ENCODE assay signal across 23 cellular contexts in genomic region chr20:2858591-2858990, GRCh38. TPM values are rescaled to one million over a fixed set of nuclear protein-coding genes. Genes with fewer than 3 reads are reported as not detected.
"Had no signal": no experiment of that assay in that cellular context is flagged by ENCODE, and none has a peak within 500 bp of the region (broad histone marks: within the 10 kb centered on the region; RNA-seq: fewer than 3 reads in every experiment).

No MANE protein-coding gene starts in this region.

- H3K27me3 ChIP-seq: cardiac muscle cell had no signal

- H3K4me1 Mint-ChIP-seq: activated naive CD8-positive, alpha-beta T cell treated with anti-CD3 and anti-CD28 coated beads, Interleukin-2, amount 50 U/mL, for 24 hours had no signal

- H3K27ac ChIP-seq: cardiac muscle cell, WERI-Rb-1 had no signal

- DNase-seq: activated CD4-positive, alpha-beta T cell treated with anti-CD3 and anti-CD28 coated beads for 4 hours; activated CD8-positive, alpha-beta memory T cell treated with anti-CD3 and anti-CD28 coated beads, Interleukin-2, amount 50 U/mL, for 4 hours; activated CD8-positive, alpha-beta T cell treated with anti-CD3 and anti-CD28 coated beads for 36 hours; activated naive CD4-positive, alpha-beta T cell treated with Interleukin-2 at 50 U/mL for 16 hours; activated naive CD8-positive, alpha-beta T cell treated with anti-CD3 and anti-CD28 coated beads, Interleukin-2, amount 50 U/mL, for 24 hours; Kasumi-1; KBM-7; NCI-H1930; NCI-H2107; NCI-H2171 treated with DMSO at 0.1 percent for 48 hours; NCI-H226; NCI-H526 treated with DMSO at 0.1 percent for 48 hours; NCI-H82; SIG-M5; T-helper 2 cell; WERI-Rb-1 had no signal

- H3K36me3 Mint-ChIP-seq: activated naive CD4-positive, alpha-beta T cell treated with anti-CD3 and anti-CD28 coated beads, Interleukin-2, amount 50 U/mL, for 72 hours had no signal

- H3K4me3 Mint-ChIP-seq: activated CD8-positive, alpha-beta T cell treated with anti-CD3 and anti-CD28 coated beads for 36 hours; activated naive CD8-positive, alpha-beta T cell treated with anti-CD3 and anti-CD28 coated beads, Interleukin-2, amount 50 U/mL, for 24 hours; brain had no signal

- H3K27me3 Mint-ChIP-seq: activated CD8-positive, alpha-beta T cell treated with anti-CD3 and anti-CD28 coated beads for 36 hours; activated naive CD8-positive, alpha-beta T cell treated with anti-CD3 and anti-CD28 coated beads, Interleukin-2, amount 50 U/mL, for 24 hours; brain had no signal

- H3K4me3 ChIP-seq: cardiac muscle cell had no signal

- H3K9me3 Mint-ChIP-seq: activated CD8-positive, alpha-beta T cell treated with anti-CD3 and anti-CD28 coated beads for 36 hours; activated naive CD4-positive, alpha-beta T cell treated with anti-CD3 and anti-CD28 coated beads, Interleukin-2, amount 50 U/mL, for 72 hours; activated naive CD8-positive, alpha-beta T cell treated with anti-CD3 and anti-CD28 coated beads, Interleukin-2, amount 50 U/mL, for 24 hours; brain had no signal

- H3K27ac Mint-ChIP-seq: activated CD8-positive, alpha-beta T cell treated with anti-CD3 and anti-CD28 coated beads for 36 hours; activated naive CD8-positive, alpha-beta T cell treated with anti-CD3 and anti-CD28 coated beads, Interleukin-2, amount 50 U/mL, for 24 hours had no signal

- H3K36me3 ChIP-seq: cardiac muscle cell had no signal

- ATAC-seq: activated CD8-positive, alpha-beta T cell treated with anti-CD3 and anti-CD28 coated beads for 36 hours; activated naive CD4-positive, alpha-beta T cell treated with anti-CD3 and anti-CD28 coated beads, Interleukin-2, amount 50 U/mL, for 72 hours; activated naive CD8-positive, alpha-beta T cell treated with anti-CD3 and anti-CD28 coated beads, Interleukin-2, amount 50 U/mL, for 24 hours had no signal

RNA-seq across cellular contexts. Expression of gene TMEM239, which starts 42.4 kb away (rescaled TPM):
- total RNA-seq: activated CD8-positive, alpha-beta T cell treated with anti-CD3 and anti-CD28 coated beads for 36 hours; activated naive CD4-positive, alpha-beta T cell treated with anti-CD3 and anti-CD28 coated beads, Interleukin-2, amount 50 U/mL, for 72 hours; astrocyte; cardiac muscle cell; NCI-H460; OCI-LY7; RPMI7951 had no signal

RNA-seq across cellular contexts. Expression of gene C20orf141, which starts 43.8 kb away (rescaled TPM):
- total RNA-seq: activated CD8-positive, alpha-beta T cell treated with anti-CD3 and anti-CD28 coated beads for 36 hours; activated naive CD4-positive, alpha-beta T cell treated with anti-CD3 and anti-CD28 coated beads, Interleukin-2, amount 50 U/mL, for 72 hours; astrocyte; cardiac muscle cell; NCI-H460; OCI-LY7; RPMI7951 had no signal
- polyA plus RNA-seq: cardiac muscle cell had no signal
